25 cellular contexts compared by ENCODE assay signal in the genomic region with DNA sequence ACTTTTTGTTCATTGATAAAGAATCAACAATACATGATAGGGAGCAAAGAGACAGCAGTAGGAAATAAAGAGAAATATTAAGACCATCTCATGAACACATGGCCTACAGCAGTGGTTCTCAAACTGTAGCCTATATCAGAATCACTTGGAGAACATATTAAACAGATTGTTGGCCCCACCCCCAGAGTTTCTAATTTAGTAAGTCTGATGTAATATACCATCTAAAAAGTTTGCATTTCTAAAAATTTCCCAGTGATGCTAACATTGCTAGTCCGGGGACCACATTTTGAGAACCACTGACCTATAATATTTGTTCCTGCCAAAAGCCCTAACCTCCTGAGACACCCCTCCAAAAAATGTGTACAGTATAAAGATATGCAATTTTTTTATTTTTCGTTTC.
"Had no signal": no experiment of that assay in that cellular context is flagged by ENCODE, and none has a peak within 500 bp of the region (broad histone marks: within the 10 kb centered on the region; RNA-seq: fewer than 3 reads in every experiment).

No MANE protein-coding gene starts in this region.

- H3K9me2 ChIP-seq: SK-N-SH had no signal

- ATAC-seq: HepG2, Panc1, PC-3, T-cell had no signal

- H3K4me3 ChIP-seq: MG63 had no signal

- FAIRE-seq: HepG2 had no signal

- H3K9me3 ChIP-seq: MG63, SK-N-SH had no signal

- DNase-seq: IMR-90; Karpas-422; KG1; MG63; NCI-H1092 treated with DMSO at 0.1 percent for 48 hours; NCI-H1436; NCI-H187; NCI-H2029; NCI-H2081 treated with DMSO at 0.1 percent for 48 hours; NCI-H2171; NCI-H226; NCI-H446; NCI-H510A; NCI-H524 treated with DMSO at 0.1 percent for 48 hours; NCI-H69; NCI-H774; NK-92 treated with Interleukin-12 subunit alpha and Interleukin-12 subunit beta, amount 100 ng/mL, for 24 hours; PC-3; SHP77; SW 1271; T-cell had no signal

- H3K4me2 ChIP-seq: SK-N-SH had no signal

- H3K27ac ChIP-seq: RWPE1 had no signal

- H3K36me3 ChIP-seq: MG63 had no signal

- H3K27me3 ChIP-seq: MG63 had no signal

- H3K9ac ChIP-seq: SK-N-SH had no signal
